In the genomic region with DNA sequence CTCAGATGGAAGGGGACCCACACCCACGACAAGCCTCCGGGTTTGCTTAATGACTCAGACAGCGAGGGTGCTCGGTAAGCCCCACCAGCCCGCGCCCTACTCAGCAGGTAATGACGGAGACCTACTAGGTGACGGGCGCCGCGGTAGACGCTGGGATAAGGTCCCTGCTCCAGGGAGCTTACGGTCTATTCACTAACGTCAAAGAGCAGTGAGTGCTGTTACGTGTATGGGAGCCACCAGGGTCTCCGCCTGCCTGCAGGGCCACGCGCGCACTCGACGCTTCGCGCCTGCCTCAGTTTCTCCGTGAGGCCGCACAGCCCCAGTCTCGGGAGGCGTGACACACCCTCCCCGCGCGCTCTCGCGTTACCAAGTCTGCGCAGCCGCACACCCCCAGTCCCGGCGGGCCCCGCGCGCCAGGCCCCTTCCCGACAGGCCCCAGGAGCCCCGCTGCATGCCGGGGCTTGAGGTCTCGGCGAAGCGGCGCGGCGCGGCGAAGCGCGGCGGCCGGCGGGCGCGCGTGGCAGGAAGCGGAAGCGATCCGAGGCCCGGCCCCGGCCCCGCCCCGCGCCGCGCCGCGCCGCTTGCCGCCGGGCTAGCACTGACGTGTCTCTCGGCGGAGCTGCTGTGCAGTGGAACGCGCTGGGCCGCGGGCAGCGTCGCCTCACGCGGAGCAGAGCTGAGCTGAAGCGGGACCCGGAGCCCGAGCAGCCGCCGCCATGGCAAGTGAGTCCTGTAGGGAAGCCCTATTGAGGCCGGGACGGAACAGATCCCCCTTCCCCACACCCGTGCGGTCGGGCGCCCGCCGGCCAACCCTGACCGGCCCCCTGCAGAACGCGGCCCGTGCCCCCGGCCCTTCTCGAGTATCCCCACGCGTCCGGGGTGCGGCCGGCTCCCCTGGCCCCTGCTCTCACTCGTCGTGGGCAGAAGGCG, we compare ENCODE assay signal across 1 cellular context.
TF ChIP-seq lines count a peak whose summit lies in the region.

A gene (plus strand): TSS at position 601 of the 930 bp plus-strand sequence. CDS start 116 bp downstream, at position 717.

TF ChIP-seq in HepG2, 621 proteins besides CTCF, POLR2A, EP300 and RAD21 (continued from another document and continues in another):
- TF ChIP-seq, protein P1, sequence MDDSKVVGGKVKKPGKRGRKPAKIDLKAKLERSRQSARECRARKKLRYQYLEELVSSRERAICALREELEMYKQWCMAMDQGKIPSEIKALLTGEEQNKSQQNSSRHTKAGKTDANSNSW (CRISPR knock-in tag; IDR thresholded peaks at IDR 0.05; ENCODE audit: borderline replicate concordance), result no peak; the same call in 1 of the 2 replicates
- TF ChIP-seq, protein P2, sequence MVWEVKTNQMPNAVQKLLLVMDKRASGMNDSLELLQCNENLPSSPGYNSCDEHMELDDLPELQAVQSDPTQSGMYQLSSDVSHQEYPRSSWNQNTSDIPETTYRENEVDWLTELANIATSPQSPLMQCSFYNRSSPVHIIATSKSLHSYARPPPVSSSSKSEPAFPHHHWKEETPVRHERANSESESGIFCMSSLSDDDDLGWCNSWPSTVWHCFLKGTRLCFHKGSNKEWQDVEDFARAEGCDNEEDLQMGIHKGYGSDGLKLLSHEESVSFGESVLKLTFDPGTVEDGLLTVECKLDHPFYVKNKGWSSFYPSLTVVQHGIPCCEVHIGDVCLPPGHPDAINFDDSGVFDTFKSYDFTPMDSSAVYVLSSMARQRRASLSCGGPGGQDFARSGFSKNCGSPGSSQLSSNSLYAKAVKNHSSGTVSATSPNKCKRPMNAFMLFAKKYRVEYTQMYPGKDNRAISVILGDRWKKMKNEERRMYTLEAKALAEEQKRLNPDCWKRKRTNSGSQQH (CRISPR knock-in tag; IDR thresholded peaks at IDR 0.05; ENCODE audit: low read depth), result peak; percentile 75; the same call in 1 of the 2 replicates
- TF ChIP-seq ZNF232 (CRISPR knock-in tag; IDR thresholded peaks at IDR 0.05; ENCODE audit: borderline replicate concordance), result peak; percentile 64; the same call in 1 of the 2 replicates
- TF ChIP-seq ZNF230 (CRISPR knock-in tag; IDR thresholded peaks at IDR 0.05), result peak; percentile 35; the same call in 1 of the 2 replicates
- peak; percentile 57; the same call in 1 of the 2 replicates for TF ChIP-seq NR2C2 (CRISPR knock-in tag; IDR thresholded peaks at IDR 0.05; ENCODE audit: borderline replicate concordance)
- peak; percentile 47 for TF ChIP-seq ZNF331 (CRISPR knock-in tag; IDR thresholded peaks at IDR 0.05)
- TF ChIP-seq ZNF441 (CRISPR knock-in tag; IDR thresholded peaks at IDR 0.05; ENCODE audit: borderline replicate concordance), result no peak
- TF ChIP-seq NFKB2 (CRISPR knock-in tag; IDR thresholded peaks at IDR 0.05; ENCODE audit: borderline replicate concordance), result peak; percentile 31; the same call in 1 of the 2 replicates
- no peak for TF ChIP-seq RBM39 (IDR thresholded peaks at IDR 0.05; ENCODE audit: low read depth, low read length, poor library complexity, severe bottlenecking)
- TF ChIP-seq, protein P3, sequence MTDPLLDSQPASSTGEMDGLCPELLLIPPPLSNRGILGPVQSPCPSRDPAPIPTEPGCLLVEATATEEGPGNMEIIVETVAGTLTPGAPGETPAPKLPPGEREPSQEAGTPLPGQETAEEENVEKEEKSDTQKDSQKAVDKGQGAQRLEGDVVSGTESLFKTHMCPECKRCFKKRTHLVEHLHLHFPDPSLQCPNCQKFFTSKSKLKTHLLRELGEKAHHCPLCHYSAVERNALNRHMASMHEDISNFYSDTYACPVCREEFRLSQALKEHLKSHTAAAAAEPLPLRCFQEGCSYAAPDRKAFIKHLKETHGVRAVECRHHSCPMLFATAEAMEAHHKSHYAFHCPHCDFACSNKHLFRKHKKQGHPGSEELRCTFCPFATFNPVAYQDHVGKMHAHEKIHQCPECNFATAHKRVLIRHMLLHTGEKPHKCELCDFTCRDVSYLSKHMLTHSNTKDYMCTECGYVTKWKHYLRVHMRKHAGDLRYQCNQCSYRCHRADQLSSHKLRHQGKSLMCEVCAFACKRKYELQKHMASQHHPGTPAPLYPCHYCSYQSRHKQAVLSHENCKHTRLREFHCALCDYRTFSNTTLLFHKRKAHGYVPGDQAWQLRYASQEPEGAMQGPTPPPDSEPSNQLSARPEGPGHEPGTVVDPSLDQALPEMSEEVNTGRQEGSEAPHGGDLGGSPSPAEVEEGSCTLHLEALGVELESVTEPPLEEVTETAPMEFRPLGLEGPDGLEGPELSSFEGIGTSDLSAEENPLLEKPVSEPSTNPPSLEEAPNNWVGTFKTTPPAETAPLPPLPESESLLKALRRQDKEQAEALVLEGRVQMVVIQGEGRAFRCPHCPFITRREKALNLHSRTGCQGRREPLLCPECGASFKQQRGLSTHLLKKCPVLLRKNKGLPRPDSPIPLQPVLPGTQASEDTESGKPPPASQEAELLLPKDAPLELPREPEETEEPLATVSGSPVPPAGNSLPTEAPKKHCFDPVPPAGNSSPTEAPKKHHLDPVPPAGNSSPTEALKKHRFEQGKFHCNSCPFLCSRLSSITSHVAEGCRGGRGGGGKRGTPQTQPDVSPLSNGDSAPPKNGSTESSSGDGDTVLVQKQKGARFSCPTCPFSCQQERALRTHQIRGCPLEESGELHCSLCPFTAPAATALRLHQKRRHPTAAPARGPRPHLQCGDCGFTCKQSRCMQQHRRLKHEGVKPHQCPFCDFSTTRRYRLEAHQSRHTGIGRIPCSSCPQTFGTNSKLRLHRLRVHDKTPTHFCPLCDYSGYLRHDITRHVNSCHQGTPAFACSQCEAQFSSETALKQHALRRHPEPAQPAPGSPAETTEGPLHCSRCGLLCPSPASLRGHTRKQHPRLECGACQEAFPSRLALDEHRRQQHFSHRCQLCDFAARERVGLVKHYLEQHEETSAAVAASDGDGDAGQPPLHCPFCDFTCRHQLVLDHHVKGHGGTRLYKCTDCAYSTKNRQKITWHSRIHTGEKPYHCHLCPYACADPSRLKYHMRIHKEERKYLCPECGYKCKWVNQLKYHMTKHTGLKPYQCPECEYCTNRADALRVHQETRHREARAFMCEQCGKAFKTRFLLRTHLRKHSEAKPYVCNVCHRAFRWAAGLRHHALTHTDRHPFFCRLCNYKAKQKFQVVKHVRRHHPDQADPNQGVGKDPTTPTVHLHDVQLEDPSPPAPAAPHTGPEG (CRISPR knock-in tag; IDR thresholded peaks at IDR 0.05), result peak; percentile 98
- peak; percentile 77; the same call in 1 of the 2 replicates for TF ChIP-seq SALL2 (CRISPR knock-in tag; IDR thresholded peaks at IDR 0.05)
- 0 out of 2 replicates have a peak, but pooled peaks have one; percentile 9 for TF ChIP-seq ZNF878 (CRISPR knock-in tag; IDR thresholded peaks at IDR 0.05)
- TF ChIP-seq, protein P4, sequence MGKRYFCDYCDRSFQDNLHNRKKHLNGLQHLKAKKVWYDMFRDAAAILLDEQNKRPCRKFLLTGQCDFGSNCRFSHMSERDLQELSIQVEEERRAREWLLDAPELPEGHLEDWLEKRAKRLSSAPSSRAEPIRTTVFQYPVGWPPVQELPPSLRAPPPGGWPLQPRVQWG (CRISPR knock-in tag; IDR thresholded peaks at IDR 0.05; ENCODE audit: borderline replicate concordance, low read depth), result no peak
- no peak for TF ChIP-seq PCBP2 (optimal IDR thresholded peaks at IDR 0.05; ENCODE audit: low read depth, low read length, poor library complexity, severe bottlenecking)
- TF ChIP-seq, protein P5, sequence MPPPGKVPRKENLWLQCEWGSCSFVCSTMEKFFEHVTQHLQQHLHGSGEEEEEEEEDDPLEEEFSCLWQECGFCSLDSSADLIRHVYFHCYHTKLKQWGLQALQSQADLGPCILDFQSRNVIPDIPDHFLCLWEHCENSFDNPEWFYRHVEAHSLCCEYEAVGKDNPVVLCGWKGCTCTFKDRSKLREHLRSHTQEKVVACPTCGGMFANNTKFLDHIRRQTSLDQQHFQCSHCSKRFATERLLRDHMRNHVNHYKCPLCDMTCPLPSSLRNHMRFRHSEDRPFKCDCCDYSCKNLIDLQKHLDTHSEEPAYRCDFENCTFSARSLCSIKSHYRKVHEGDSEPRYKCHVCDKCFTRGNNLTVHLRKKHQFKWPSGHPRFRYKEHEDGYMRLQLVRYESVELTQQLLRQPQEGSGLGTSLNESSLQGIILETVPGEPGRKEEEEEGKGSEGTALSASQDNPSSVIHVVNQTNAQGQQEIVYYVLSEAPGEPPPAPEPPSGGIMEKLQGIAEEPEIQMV (CRISPR knock-in tag; IDR thresholded peaks at IDR 0.05; ENCODE audit: low read depth), result no peak
- TF ChIP-seq ZNF138 (CRISPR knock-in tag; IDR thresholded peaks at IDR 0.05; ENCODE audit: low read depth), result no peak
- TF ChIP-seq ZFP1 (CRISPR knock-in tag; IDR thresholded peaks at IDR 0.05), result 0 out of 2 replicates have a peak, but pooled peaks have one; percentile 38
- TF ChIP-seq, protein P6, sequence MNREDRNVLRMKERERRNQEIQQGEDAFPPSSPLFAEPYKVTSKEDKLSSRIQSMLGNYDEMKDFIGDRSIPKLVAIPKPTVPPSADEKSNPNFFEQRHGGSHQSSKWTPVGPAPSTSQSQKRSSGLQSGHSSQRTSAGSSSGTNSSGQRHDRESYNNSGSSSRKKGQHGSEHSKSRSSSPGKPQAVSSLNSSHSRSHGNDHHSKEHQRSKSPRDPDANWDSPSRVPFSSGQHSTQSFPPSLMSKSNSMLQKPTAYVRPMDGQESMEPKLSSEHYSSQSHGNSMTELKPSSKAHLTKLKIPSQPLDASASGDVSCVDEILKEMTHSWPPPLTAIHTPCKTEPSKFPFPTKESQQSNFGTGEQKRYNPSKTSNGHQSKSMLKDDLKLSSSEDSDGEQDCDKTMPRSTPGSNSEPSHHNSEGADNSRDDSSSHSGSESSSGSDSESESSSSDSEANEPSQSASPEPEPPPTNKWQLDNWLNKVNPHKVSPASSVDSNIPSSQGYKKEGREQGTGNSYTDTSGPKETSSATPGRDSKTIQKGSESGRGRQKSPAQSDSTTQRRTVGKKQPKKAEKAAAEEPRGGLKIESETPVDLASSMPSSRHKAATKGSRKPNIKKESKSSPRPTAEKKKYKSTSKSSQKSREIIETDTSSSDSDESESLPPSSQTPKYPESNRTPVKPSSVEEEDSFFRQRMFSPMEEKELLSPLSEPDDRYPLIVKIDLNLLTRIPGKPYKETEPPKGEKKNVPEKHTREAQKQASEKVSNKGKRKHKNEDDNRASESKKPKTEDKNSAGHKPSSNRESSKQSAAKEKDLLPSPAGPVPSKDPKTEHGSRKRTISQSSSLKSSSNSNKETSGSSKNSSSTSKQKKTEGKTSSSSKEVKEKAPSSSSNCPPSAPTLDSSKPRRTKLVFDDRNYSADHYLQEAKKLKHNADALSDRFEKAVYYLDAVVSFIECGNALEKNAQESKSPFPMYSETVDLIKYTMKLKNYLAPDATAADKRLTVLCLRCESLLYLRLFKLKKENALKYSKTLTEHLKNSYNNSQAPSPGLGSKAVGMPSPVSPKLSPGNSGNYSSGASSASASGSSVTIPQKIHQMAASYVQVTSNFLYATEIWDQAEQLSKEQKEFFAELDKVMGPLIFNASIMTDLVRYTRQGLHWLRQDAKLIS (CRISPR knock-in tag; IDR thresholded peaks at IDR 0.05), result peak; percentile 34; the same call in 1 of the 2 replicates
- peak; percentile 85; the same call in 1 of the 2 replicates for TF ChIP-seq ZNF749 (CRISPR knock-in tag; IDR thresholded peaks at IDR 0.05; ENCODE audit: borderline replicate concordance)
- peak; percentile 68 for TF ChIP-seq IRF2 (CRISPR knock-in tag; IDR thresholded peaks at IDR 0.05)
- TF ChIP-seq MAFG (CRISPR knock-in tag; IDR thresholded peaks at IDR 0.05), result no peak
- TF ChIP-seq NCOA1 (CRISPR knock-in tag; IDR thresholded peaks at IDR 0.05), result peak; percentile 78
- TF ChIP-seq, protein P7, sequence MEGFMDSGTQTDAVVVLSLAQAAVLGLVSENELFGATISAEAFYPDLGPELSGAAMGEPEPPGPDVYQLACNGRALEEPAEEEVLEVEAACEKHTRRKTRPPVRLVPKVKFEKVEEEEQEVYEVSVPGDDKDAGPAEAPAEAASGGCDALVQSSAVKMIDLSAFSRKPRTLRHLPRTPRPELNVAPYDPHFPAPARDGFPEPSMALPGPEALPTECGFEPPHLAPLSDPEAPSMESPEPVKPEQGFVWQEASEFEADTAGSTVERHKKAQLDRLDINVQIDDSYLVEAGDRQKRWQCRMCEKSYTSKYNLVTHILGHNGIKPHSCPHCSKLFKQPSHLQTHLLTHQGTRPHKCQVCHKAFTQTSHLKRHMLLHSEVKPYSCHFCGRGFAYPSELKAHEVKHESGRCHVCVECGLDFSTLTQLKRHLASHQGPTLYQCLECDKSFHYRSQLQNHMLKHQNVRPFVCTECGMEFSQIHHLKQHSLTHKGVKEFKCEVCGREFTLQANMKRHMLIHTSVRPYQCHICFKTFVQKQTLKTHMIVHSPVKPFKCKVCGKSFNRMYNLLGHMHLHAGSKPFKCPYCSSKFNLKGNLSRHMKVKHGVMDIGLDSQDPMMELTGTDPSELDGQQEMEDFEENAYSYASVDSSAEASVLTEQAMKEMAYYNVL (CRISPR knock-in tag; IDR thresholded peaks at IDR 0.05; ENCODE audit: borderline replicate concordance), result peak; percentile 82
- TF ChIP-seq ZNF274 (CRISPR knock-in tag; IDR thresholded peaks at IDR 0.05), result 0 out of 2 replicates have a peak, but pooled peaks have one; percentile 14
